Comparison of ENCODE assay signal across 8 cellular contexts in genomic region chr12:103929909-103930786, GRCh38.
DNase-seq lines count a peak whose midpoint lies in the region; ATAC-seq and TF ChIP-seq lines count a peak whose summit lies in the region.

HSP90B1 (plus strand) TSS chr12:103930410; CDS start chr12:103930516, 106 bp downstream.

- DNase-seq in AG09319 (ENCODE audit: extremely low read depth, low read depth) (peak; percentile 100), NCI-H446 treated with DMSO at 0.1 percent for 48 hours (lab: John Stamatoyannopoulos, UW) (peak; percentile 100), cerebellar cortex (ENCODE audit: low spot score) (peak; percentile 100), iris pigment epithelial cell (ENCODE audit: low read depth) (peak; percentile 100)
- DNase-seq in stimulated activated CD4-positive, alpha-beta T cell treated with anti-CD3 and anti-CD28 coated beads, Interleukin-12 subunit alpha, Interleukin-12 subunit beta, amount 100 ng/mL, for 24 hours (ENCODE audit: low read depth in 2 of 2): peak; percentile 99 to 100

- ATAC-seq in GM19035 (IDR thresholded peaks at IDR 0.05; ENCODE audit: unreplicated experiment) (peak; percentile 65), HG03354 (IDR thresholded peaks at IDR 0.05; ENCODE audit: poor library complexity, severe bottlenecking, unreplicated experiment) (peak; percentile 58)
- ATAC-seq in activated CD4-positive, CD25-positive, alpha-beta regulatory T cell treated with anti-CD3 and anti-CD28 coated beads, Interleukin-2, amount 50 U/mL, for 24 hours: peak; percentile 72 to 77

- no peak for TF ChIP-seq CTCF in AG09319 (IDR thresholded peaks at IDR 0.05; ENCODE audit: low read depth, low read length)

Comparison
In these comparisons a context has a peak if more than half of its experiments do, and no peak if none do; other contexts are left out.
1. Peak in every context shown above with its lines: DNase-seq and ATAC-seq.